In the genomic region with DNA sequence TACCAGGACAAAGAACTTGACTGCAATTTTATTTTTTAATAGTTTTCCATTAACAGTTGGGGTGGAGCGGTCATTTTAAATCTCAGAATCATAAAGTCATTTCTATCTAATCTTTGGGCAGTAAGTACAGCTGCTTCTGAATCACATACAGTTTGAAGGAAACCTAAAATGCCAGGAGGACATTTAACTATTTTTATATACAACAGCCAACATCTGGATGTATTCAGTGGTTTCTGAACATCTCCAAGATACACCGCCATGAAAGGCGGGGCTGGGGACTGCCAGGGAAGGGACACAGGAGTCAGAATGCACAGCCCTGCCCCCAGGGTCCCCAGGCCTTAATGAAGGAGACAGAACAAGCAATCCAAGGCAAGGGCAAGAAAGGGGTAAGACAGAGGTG, we compare ENCODE assay signal across 22 cellular contexts.
A peak's percentile ranks its signal among the peaks of the same experiment; 100 is the strongest.
DNase-seq lines count a peak whose midpoint lies in the region; ATAC-seq, FAIRE-seq and TF ChIP-seq lines count a peak whose summit lies in the region.
"Had no signal": no experiment of that assay in that cellular context is flagged by ENCODE, and none has a peak within 500 bp of the region (broad histone marks: within the 10 kb centered on the region; RNA-seq: fewer than 3 reads in every experiment).

No MANE protein-coding gene starts in this region.

- WGBS in GM23248 (ENCODE audit: low coverage in 1 of 2, low lambda C conversion rate in 2 of 2, missing lambda C conversion rate in 2 of 2), 2 experiments: 50 to 62% methylated on average over 3 of the region's 3 CpGs

- H3K27ac ChIP-seq in GM23248 (peak overlapping the region; percentile 16), Panc1 (ENCODE audit: low read length) (peak overlapping the region; percentile 96)
- H3K27ac ChIP-seq: Peyer's patch, SK-N-MC had no signal

- peak overlapping the region; percentile 37; the same call in 1 of the 2 replicates for H2AFZ ChIP-seq in GM23248
- H2AFZ ChIP-seq: GM23338 had no signal

- H3K4me1 ChIP-seq in GM23248 (ENCODE audit: insufficient read depth) (peaks cover 15% of the 10 kb centered on the region), Panc1 (ENCODE audit: control insufficient read depth, insufficient read depth, low read length) (peaks cover 62% of the 10 kb centered on the region)
- H3K4me1 ChIP-seq: Peyer's patch had no signal

- no peak for TF ChIP-seq CTCF in Panc1 (IDR thresholded peaks at IDR 0.05)

- no peaks in the 10 kb centered on the region for H3K9me2 ChIP-seq in GM23248 (ENCODE audit: insufficient read depth)

- no peak for ATAC-seq in Panc1
- ATAC-seq: GM23338 had no signal

- CTCF ChIA-PET in Panc1 (lab: Charles Lee): interaction anchor here (0.5 to 1.4 kb wide), 3 partner anchors 17 to 143 kb away, joined by 3 to 10 read pairs (median 3); no protein-coding TSS in a partner anchor

- peak overlapping the region; percentile 66 for H3K4me2 ChIP-seq in GM23248 (ENCODE audit: unreplicated experiment)
- H3K4me2 ChIP-seq: GM23338 had no signal

- H3K36me3 ChIP-seq in GM23248 (ENCODE audit: low read depth) (no peaks in the 10 kb centered on the region), Panc1 (ENCODE audit: control insufficient read depth, insufficient read depth, low read length) (no peaks in the 10 kb centered on the region)
- H3K36me3 ChIP-seq: HAP-1, Peyer's patch had no signal

- H3K9me3 ChIP-seq in GM23248 (ENCODE audit: low read depth) (no peaks in the 10 kb centered on the region), Panc1 (ENCODE audit: control insufficient read depth, insufficient read depth, low read depth, low read length) (no peaks in the 10 kb centered on the region)
- H3K9me3 ChIP-seq: BE2C, HAP-1, Peyer's patch had no signal

- POLR2A ChIA-PET in Panc1 (lab: Charles Lee): interaction anchor here (0.9 kb wide), 2 partner anchors 16 kb away, joined by 3 to 8 read pairs; no protein-coding TSS in a partner anchor

- H3K9ac ChIP-seq in GM23248: peak overlapping the region; percentile 17; the same call in 1 of the 2 replicates

- DNase-seq in GM23248: peak; percentile 23
- DNase-seq in Panc1 (ENCODE audit: low read depth, low spot score): no peak
- peak; percentile 45 for DNase-seq in fibroblast of peridontal ligament (ENCODE audit: extremely low read depth)
- DNase-seq in urothelium cell line (ENCODE audit: low spot score): no peak
- no peak for DNase-seq in amniotic stem cell (lab: John Stamatoyannopoulos, UW)
- no peak for DNase-seq in DMS 273 (lab: John Stamatoyannopoulos, UW; ENCODE audit: unreplicated experiment)
- no peak for DNase-seq in stimulated activated CD4-positive, alpha-beta T cell treated with anti-CD3 and anti-CD28 coated beads, Interleukin-4, amount 100 ng/mL, for 4 hours
- DNase-seq: BE2C; CD8-positive, alpha-beta memory T cell; DND-41; KG1; MM.1S; NCI-H1417; NCI-H1694; NCI-H2029 treated with DMSO at 0.1 percent for 48 hours; NCI-H526 treated with DMSO at 0.1 percent for 48 hours; Peyer's patch; SIG-M5 had no signal

- no TSS peak for BruUV-seq in Panc1 (replicated peaks; lab: Mats Ljungman, UMichigan)

- no peaks in the 10 kb centered on the region for H3K79me2 ChIP-seq in GM23248 (ENCODE audit: insufficient read depth)

- no peak overlapping the region for H3K4me3 ChIP-seq in GM23248
- no peak overlapping the region for H3K4me3 ChIP-seq in Panc1 (ENCODE audit: low read depth in 2 of 2, low read length in 2 of 2)
- H3K4me3 ChIP-seq: GM23338, HAP-1, Peyer's patch, SK-N-MC had no signal

- peaks cover 18% of the 10 kb centered on the region; the same call in 1 of the 2 replicates for H3F3A ChIP-seq in GM23248 (ENCODE audit: insufficient read depth)

- FAIRE-seq in urothelium cell line (lab: Jason Lieb, UNC): peak; percentile 13
- FAIRE-seq: A204.1 had no signal

- in situ Hi-C loops in GM23248 (cut with MboI) (loop anchor here (25.0 kb wide), 1 partner anchor 662 kb away; no protein-coding TSS in a partner anchor), Panc1 (cut with HindIII; ENCODE audit: low pct_unique_long_range_greater_than_20kb, low sequenced_read_pairs) (no loop called here)

- no peaks in the 10 kb centered on the region for H3K27me3 ChIP-seq in GM23248 (replicated peaks; ENCODE audit: insufficient read depth)
- no peaks in the 10 kb centered on the region for H3K27me3 ChIP-seq in Panc1 (ENCODE audit: control insufficient read depth, insufficient read depth, low read length)
- H3K27me3 ChIP-seq: BE2C, Peyer's patch had no signal

- no peaks in the 10 kb centered on the region for H4K20me1 ChIP-seq in GM23248 (ENCODE audit: insufficient read depth)

- intact Hi-C loops in Panc1 (cut with micrococcal nuclease; ENCODE audit: unreplicated experiment): no loop called here

Comparison
In these comparisons a context has a peak if more than half of its experiments do, and no peak if none do; other contexts are left out.
1. DNase-seq: peak in GM23248 (single experiment) and fibroblast of peridontal ligament (single experiment); none in Panc1 (single experiment), urothelium cell line (single experiment), amniotic stem cell (single experiment), DMS 273 (single experiment) and stimulated activated CD4-positive, alpha-beta T cell treated with anti-CD3 and anti-CD28 coated beads, Interleukin-4, amount 100 ng/mL, for 4 hours (0 of 2).